Comparison of ENCODE assay signal across 20 cellular contexts in genomic region chr3:11251807-11252176, GRCh38. TPM values are rescaled to one million over a fixed set of nuclear protein-coding genes. Genes with fewer than 3 reads are reported as not detected.
DNase-seq lines count a peak whose midpoint lies in the region; ATAC-seq and TF ChIP-seq lines count a peak whose summit lies in the region.
"Had no signal": no experiment of that assay in that cellular context is flagged by ENCODE, and none has a peak within 500 bp of the region (broad histone marks: within the 10 kb centered on the region; RNA-seq: fewer than 3 reads in every experiment).

No MANE protein-coding gene starts in this region.

- peaks cover 19% of the 10 kb centered on the region for H3K4me1 Mint-ChIP-seq in activated naive CD4-positive, alpha-beta T cell treated with anti-CD3 and anti-CD28 coated beads, Interleukin-2, amount 50 U/mL, for 24 hours
- peaks cover 19% of the 10 kb centered on the region for H3K4me1 Mint-ChIP-seq in activated CD8-positive, alpha-beta T cell treated with anti-CD3 and anti-CD28 coated beads for 36 hours (ENCODE audit: low read depth)
- peaks cover 11% of the 10 kb centered on the region for H3K4me1 Mint-ChIP-seq in activated T-helper 1 cell treated with anti-CD3 and anti-CD28 coated beads, Interleukin-12 subunit alpha, Interleukin-12 subunit beta, Interleukin-2, Interleukin-4 antibody, amounts not matched to agents 30 ng/mL and 10 ng/mL and 1 ng/mL, durations not matched to agents 14 hours and 24 hours and 36 hours (ENCODE audit: low read depth)
- H3K4me1 Mint-ChIP-seq: activated B cell treated with CpG ODN at 0.5 μM for 24 hours; stimulated activated memory B cell treated with anti-CD40 and anti-IgM and Interleukin-4, amounts not matched to agents 10 μg/mL and 1 μg/mL and 100 μg/mL, for 72 hours had no signal

- CTCF ChIA-PET in activated CD8-positive, alpha-beta T cell treated with anti-CD3 and anti-CD28 coated beads for 36 hours (lab: Charles Lee) = no interaction called here
- CTCF ChIA-PET in HEK293T (lab: Yijun Ruan, JAX) = no interaction called here

- H3K27me3 Mint-ChIP-seq in activated naive CD4-positive, alpha-beta T cell treated with anti-CD3 and anti-CD28 coated beads, Interleukin-2, amount 50 U/mL, for 24 hours = peaks cover 1% of the 10 kb centered on the region
- no peaks in the 10 kb centered on the region for H3K27me3 Mint-ChIP-seq in activated CD8-positive, alpha-beta T cell treated with anti-CD3 and anti-CD28 coated beads for 36 hours
- H3K27me3 Mint-ChIP-seq in activated T-helper 1 cell treated with anti-CD3 and anti-CD28 coated beads, Interleukin-12 subunit alpha, Interleukin-12 subunit beta, Interleukin-2, Interleukin-4 antibody, amounts not matched to agents 30 ng/mL and 10 ng/mL and 1 ng/mL, durations not matched to agents 14 hours and 24 hours and 36 hours (ENCODE audit: insufficient read depth) = peaks cover 4% of the 10 kb centered on the region

- no peaks in the 10 kb centered on the region for H3K9me3 Mint-ChIP-seq in activated naive CD4-positive, alpha-beta T cell treated with anti-CD3 and anti-CD28 coated beads, Interleukin-2, amount 50 U/mL, for 24 hours
- peaks cover 2% of the 10 kb centered on the region for H3K9me3 Mint-ChIP-seq in activated CD8-positive, alpha-beta T cell treated with anti-CD3 and anti-CD28 coated beads for 36 hours
- H3K9me3 Mint-ChIP-seq in activated T-helper 1 cell treated with anti-CD3 and anti-CD28 coated beads, Interleukin-12 subunit alpha, Interleukin-12 subunit beta, Interleukin-2, Interleukin-4 antibody, amounts not matched to agents 30 ng/mL and 10 ng/mL and 1 ng/mL, durations not matched to agents 14 hours and 24 hours and 36 hours = no peaks in the 10 kb centered on the region
- H3K9me3 Mint-ChIP-seq: activated B cell treated with CpG ODN at 0.5 μM for 24 hours had no signal

- H3K27ac Mint-ChIP-seq in activated naive CD4-positive, alpha-beta T cell treated with anti-CD3 and anti-CD28 coated beads, Interleukin-2, amount 50 U/mL, for 24 hours = peak overlapping the region; percentile 73
- H3K27ac Mint-ChIP-seq in activated CD8-positive, alpha-beta T cell treated with anti-CD3 and anti-CD28 coated beads for 36 hours = peak overlapping the region; percentile 83
- no peak overlapping the region for H3K27ac Mint-ChIP-seq in activated T-helper 1 cell treated with anti-CD3 and anti-CD28 coated beads, Interleukin-12 subunit alpha, Interleukin-12 subunit beta, Interleukin-2, Interleukin-4 antibody, amounts not matched to agents 30 ng/mL and 10 ng/mL and 1 ng/mL, durations not matched to agents 14 hours and 24 hours and 36 hours
- H3K27ac Mint-ChIP-seq: activated B cell treated with CpG ODN at 0.5 μM for 24 hours; stimulated activated memory B cell treated with anti-CD40 and anti-IgM and Interleukin-4, amounts not matched to agents 10 μg/mL and 1 μg/mL and 100 μg/mL, for 72 hours had no signal

- POLR2A ChIA-PET in activated CD8-positive, alpha-beta T cell treated with anti-CD3 and anti-CD28 coated beads for 36 hours (lab: Charles Lee) = no interaction called here
- POLR2A ChIA-PET in HEK293T (lab: Yijun Ruan, JAX) = no interaction called here

- peak overlapping the region; percentile 51 for H3K4me3 Mint-ChIP-seq in activated naive CD4-positive, alpha-beta T cell treated with anti-CD3 and anti-CD28 coated beads, Interleukin-2, amount 50 U/mL, for 24 hours
- H3K4me3 Mint-ChIP-seq in activated CD8-positive, alpha-beta T cell treated with anti-CD3 and anti-CD28 coated beads for 36 hours = peak overlapping the region; percentile 31
- no peak overlapping the region for H3K4me3 Mint-ChIP-seq in activated T-helper 1 cell treated with anti-CD3 and anti-CD28 coated beads, Interleukin-12 subunit alpha, Interleukin-12 subunit beta, Interleukin-2, Interleukin-4 antibody, amounts not matched to agents 30 ng/mL and 10 ng/mL and 1 ng/mL, durations not matched to agents 14 hours and 24 hours and 36 hours
- H3K4me3 Mint-ChIP-seq: activated B cell treated with CpG ODN at 0.5 μM for 24 hours; stimulated activated memory B cell treated with anti-CD40 and anti-IgM and Interleukin-4, amounts not matched to agents 10 μg/mL and 1 μg/mL and 100 μg/mL, for 72 hours had no signal

- intact Hi-C loops in activated CD8-positive, alpha-beta T cell treated with anti-CD3 and anti-CD28 coated beads for 36 hours (cut with micrococcal nuclease) = no loop called here
- intact Hi-C loops in activated T-helper 1 cell treated with anti-CD3 and anti-CD28 coated beads, Interleukin-12 subunit alpha, Interleukin-12 subunit beta, Interleukin-2, Interleukin-4 antibody, amounts not matched to agents 30 ng/mL and 10 ng/mL and 1 ng/mL, durations not matched to agents 14 hours and 24 hours and 36 hours (cut with micrococcal nuclease) = no loop called here

- peak overlapping the region; percentile 49 for H3K27ac ChIP-seq in epithelial cell of prostate
- H3K27ac ChIP-seq: parathyroid adenoma, right atrium auricular region, spleen, testis had no signal

- TF ChIP-seq CTCF in activated CD8-positive, alpha-beta T cell treated with anti-CD3 and anti-CD28 coated beads for 36 hours (IDR thresholded peaks at IDR 0.05) = no peak

- no peak for ATAC-seq in activated CD8-positive, alpha-beta T cell treated with anti-CD3 and anti-CD28 coated beads for 36 hours
- ATAC-seq: stimulated activated memory B cell treated with anti-CD40 and anti-IgM and Interleukin-4, amounts not matched to agents 10 μg/mL and 1 μg/mL and 100 μg/mL, for 72 hours had no signal

- DNase-seq in activated naive CD4-positive, alpha-beta T cell treated with anti-CD3 and anti-CD28 coated beads, Interleukin-2, amount 50 U/mL, for 16 hours = no peak
- DNase-seq in activated CD8-positive, alpha-beta T cell treated with anti-CD3 and anti-CD28 coated beads for 36 hours = no peak
- DNase-seq in epithelial cell of prostate (ENCODE audit: low read depth, low spot score) (no peak), HEK293T (ENCODE audit: extremely low spot score) (no peak), GM19238 (ENCODE audit: insufficient read length, low spot score) (no peak)
- DNase-seq in activated T-helper 1 cell treated with anti-CD3 and anti-CD28 coated beads, Interleukin-12 subunit alpha, Interleukin-12 subunit beta, Interleukin-2, Interleukin-4 antibody, amounts not matched to agents 30 ng/mL and 10 ng/mL and 1 ng/mL, durations not matched to agents 14 hours and 24 hours and 36 hours (ENCODE audit: low spot score) = no peak
- DNase-seq: activated B cell treated with CpG ODN at 0.5 μM for 24 hours; activated gamma-delta T cell; aorta; NCI-H1048; NCI-H187 treated with DMSO at 0.1 percent for 48 hours; RPMI8226; spleen; stimulated activated CD4-positive, alpha-beta T cell treated with anti-CD3 and anti-CD28 coated beads, Interleukin-2, amount 100 ng/mL, for 48 hours; T1000; testis had no signal

- peaks cover 2% of the 10 kb centered on the region for H3K36me3 Mint-ChIP-seq in activated naive CD4-positive, alpha-beta T cell treated with anti-CD3 and anti-CD28 coated beads, Interleukin-2, amount 50 U/mL, for 24 hours
- peaks cover 2% of the 10 kb centered on the region for H3K36me3 Mint-ChIP-seq in activated CD8-positive, alpha-beta T cell treated with anti-CD3 and anti-CD28 coated beads for 36 hours (ENCODE audit: low read depth)
- no peaks in the 10 kb centered on the region for H3K36me3 Mint-ChIP-seq in activated T-helper 1 cell treated with anti-CD3 and anti-CD28 coated beads, Interleukin-12 subunit alpha, Interleukin-12 subunit beta, Interleukin-2, Interleukin-4 antibody, amounts not matched to agents 30 ng/mL and 10 ng/mL and 1 ng/mL, durations not matched to agents 14 hours and 24 hours and 36 hours (ENCODE audit: low read depth)
- H3K36me3 Mint-ChIP-seq: stimulated activated memory B cell treated with anti-CD40 and anti-IgM and Interleukin-4, amounts not matched to agents 10 μg/mL and 1 μg/mL and 100 μg/mL, for 72 hours had no signal

TF ChIP-seq in HEK293T, 16 proteins besides CTCF, POLR2A, EP300 and RAD21:
- no peak for TF ChIP-seq FOXK2 (IDR thresholded peaks at IDR 0.05)
- no peak for TF ChIP-seq CTBP1 (IDR thresholded peaks at IDR 0.05; ENCODE audit: borderline replicate concordance)
- TF ChIP-seq L3MBTL2 (conservative IDR thresholded peaks at IDR 0.05) = no peak
- no peak for TF ChIP-seq TARDBP (IDR thresholded peaks at IDR 0.05)
- TF ChIP-seq SUZ12 (IDR thresholded peaks at IDR 0.05) = no peak
- TF ChIP-seq FOXM1 (IDR thresholded peaks at IDR 0.05; ENCODE audit: borderline replicate concordance) = no peak
- TF ChIP-seq PKNOX1 (IDR thresholded peaks at IDR 0.05) = no peak
- TF ChIP-seq NFRKB (IDR thresholded peaks at IDR 0.05) = no peak

RNA-seq across cellular contexts. Expression of gene ATG7, which starts 20.4 kb away (rescaled TPM):
- total RNA-seq in activated CD8-positive, alpha-beta T cell treated with anti-CD3 and anti-CD28 coated beads for 36 hours = 10 to 100 TPM; 31.0 to 33.1 TPM
- total RNA-seq in activated T-helper 1 cell treated with anti-CD3 and anti-CD28 coated beads, Interleukin-12 subunit alpha, Interleukin-12 subunit beta, Interleukin-2, Interleukin-4 antibody, amounts not matched to agents 30 ng/mL and 10 ng/mL and 1 ng/mL, durations not matched to agents 14 hours and 24 hours and 36 hours = 38.6 and 44.0 TPM in 2 replicates
